In genomic region chr6:144338951-144339681, GRCh38 we compare ENCODE assay signal across 21 cellular contexts. TPM values are rescaled to one million over a fixed set of nuclear protein-coding genes. Genes with fewer than 3 reads are reported as not detected.
DNase-seq lines count a peak whose midpoint lies in the region; ATAC-seq and TF ChIP-seq lines count a peak whose summit lies in the region.
"Had no signal": no experiment of that assay in that cellular context is flagged by ENCODE, and none has a peak within 500 bp of the region (broad histone marks: within the 10 kb centered on the region; RNA-seq: fewer than 3 reads in every experiment).

No MANE protein-coding gene starts in this region.

- H3K4me3 Mint-ChIP-seq in naive B cell = peak overlapping the region; percentile 23 to 71 (median 60)
- H3K4me3 Mint-ChIP-seq in type B pancreatic cell = no peak overlapping the region
- H3K4me3 Mint-ChIP-seq: activated CD8-positive, alpha-beta T cell treated with anti-CD3 and anti-CD28 coated beads, Interleukin-2, amount 10 ng/mL, durations not matched to agents 7 days and 5 days; activated T-helper 1 cell treated with anti-CD3 and anti-CD28 coated beads, Interleukin-12 subunit alpha, Interleukin-12 subunit beta, Interleukin-2, Interleukin-4 antibody, amounts not matched to agents 30 ng/mL and 10 ng/mL and 1 ng/mL, durations not matched to agents 14 hours and 24 hours and 36 hours; dendritic cell treated with granulocyte-macrophage colony-stimulating factor and Interleukin-4, amounts not matched to agents 40 ng/mL and 50 ng/mL, for 4 days; nephron; stimulated activated effector memory CD8-positive, alpha-beta T cell treated with anti-CD3 and anti-CD28 coated beads, Interleukin-12 subunit alpha, Interleukin-12 subunit beta, amount 100 ng/mL, for 72 hours had no signal

- intact Hi-C loops in Right ventricle myocardium superior (cut with DNase I) = no loop called here
- intact Hi-C loops in heart left ventricle (cut with DNase I) = no loop called here

- H3K4me1 Mint-ChIP-seq in naive B cell (peaks cover 70 to 98% (median 80%) of the 10 kb centered on the region in 3 donors), type B pancreatic cell (ENCODE audit: unreplicated experiment) (peaks cover 33% of the 10 kb centered on the region)

- no peaks in the 10 kb centered on the region for H3K36me3 Mint-ChIP-seq in naive B cell
- H3K36me3 Mint-ChIP-seq in type B pancreatic cell = no peaks in the 10 kb centered on the region
- H3K36me3 Mint-ChIP-seq in activated naive CD4-positive, alpha-beta T cell treated with anti-CD3 and anti-CD28 coated beads, Interleukin-2, amount 50 U/mL, for 72 hours = no peaks in the 10 kb centered on the region
- H3K36me3 Mint-ChIP-seq: stimulated activated effector memory CD8-positive, alpha-beta T cell treated with anti-CD3 and anti-CD28 coated beads, Interleukin-12 subunit alpha, Interleukin-12 subunit beta, amount 100 ng/mL, for 72 hours had no signal

- DNase-seq in Right ventricle myocardium superior (no peak), heart left ventricle (no peak), SIG-M5 treated with dmso at 0.1 percent for 504 hours (lab: John Stamatoyannopoulos, UW; ENCODE audit: unreplicated experiment) (peak; percentile 65), naive B cell (peak; percentile 50), type B pancreatic cell (ENCODE audit: extremely low spot score, unreplicated experiment) (no peak), NCI-H446 treated with DMSO at 0.1 percent for 48 hours (lab: John Stamatoyannopoulos, UW) (no peak)
- no peak for DNase-seq in activated naive CD4-positive, alpha-beta T cell treated with anti-CD3 and anti-CD28 coated beads, Interleukin-2, amount 50 U/mL, for 72 hours (ENCODE audit: low spot score in 2 of 2)
- DNase-seq: activated CD8-positive, alpha-beta T cell treated with anti-CD3 and anti-CD28 coated beads, Interleukin-2, amount 10 ng/mL, durations not matched to agents 7 days and 5 days; EL; NCI-H2029 treated with DMSO at 0.1 percent for 48 hours; NCI-H69; stimulated activated CD4-positive, alpha-beta T cell treated with anti-CD3 and anti-CD28 coated beads, Interleukin-12 subunit alpha, Interleukin-12 subunit beta, amount 100 ng/mL, for 4 hours; WERI-Rb-1 had no signal

- H3K4me3 ChIP-seq in heart left ventricle = no peak overlapping the region
- H3K4me3 ChIP-seq: lung had no signal

- H3K27me3 Mint-ChIP-seq in naive B cell = no peaks in the 10 kb centered on the region
- no peaks in the 10 kb centered on the region for H3K27me3 Mint-ChIP-seq in type B pancreatic cell
- H3K27me3 Mint-ChIP-seq: dendritic cell treated with granulocyte-macrophage colony-stimulating factor and Interleukin-4, amounts not matched to agents 40 ng/mL and 50 ng/mL, for 4 days; progenitor cell of endocrine pancreas had no signal

- no peaks in the 10 kb centered on the region for H3K9me3 ChIP-seq in heart left ventricle

- H3K27me3 ChIP-seq in heart left ventricle = no peaks in the 10 kb centered on the region

- H3K36me3 ChIP-seq in heart left ventricle = no peaks in the 10 kb centered on the region
- H3K36me3 ChIP-seq: WERI-Rb-1 had no signal

- H3K27ac ChIP-seq in heart left ventricle = peak overlapping the region in 2 of 12 donors; percentile 20 to 65
- H3K27ac ChIP-seq: WERI-Rb-1 had no signal

- peaks cover 3 to 94% (median 71%) of the 10 kb centered on the region in 12 donors for H3K4me1 ChIP-seq in heart left ventricle

- no peak for TF ChIP-seq POLR2A in heart left ventricle (IDR thresholded peaks at IDR 0.05)

- H3K9me3 Mint-ChIP-seq in naive B cell (peaks cover 0 to 1% (median 0%) of the 10 kb centered on the region in 7 donors), type B pancreatic cell (no peaks in the 10 kb centered on the region)
- H3K9me3 Mint-ChIP-seq in activated naive CD4-positive, alpha-beta T cell treated with anti-CD3 and anti-CD28 coated beads, Interleukin-2, amount 50 U/mL, for 72 hours = no peaks in the 10 kb centered on the region
- H3K9me3 Mint-ChIP-seq: activated T-helper 1 cell treated with anti-CD3 and anti-CD28 coated beads, Interleukin-12 subunit alpha, Interleukin-12 subunit beta, Interleukin-2, Interleukin-4 antibody, amounts not matched to agents 30 ng/mL and 10 ng/mL and 1 ng/mL, durations not matched to agents 14 hours and 24 hours and 36 hours; dendritic cell treated with granulocyte-macrophage colony-stimulating factor and Interleukin-4, amounts not matched to agents 40 ng/mL and 50 ng/mL, for 4 days; nephron; stimulated activated effector memory CD8-positive, alpha-beta T cell treated with anti-CD3 and anti-CD28 coated beads, Interleukin-12 subunit alpha, Interleukin-12 subunit beta, amount 100 ng/mL, for 72 hours had no signal

- no peak for TF ChIP-seq CTCF in heart left ventricle (IDR thresholded peaks at IDR 0.05)
- no peak for TF ChIP-seq CTCF in type B pancreatic cell (conservative IDR thresholded peaks at IDR 0.05)

- ATAC-seq in Right ventricle myocardium superior (ENCODE audit: poor library complexity) (peak; percentile 36), heart left ventricle (no peak), naive B cell (ENCODE audit: low read depth in 2 of 2) (no peak), GM18511 (IDR thresholded peaks at IDR 0.05; ENCODE audit: unreplicated experiment) (no peak)
- no peak for ATAC-seq in activated naive CD4-positive, alpha-beta T cell treated with anti-CD3 and anti-CD28 coated beads, Interleukin-2, amount 50 U/mL, for 72 hours
- ATAC-seq: activated CD8-positive, alpha-beta T cell treated with anti-CD3 and anti-CD28 coated beads, Interleukin-2, amount 10 ng/mL, durations not matched to agents 7 days and 5 days; Panc1; stimulated activated effector memory CD8-positive, alpha-beta T cell treated with anti-CD3 and anti-CD28 coated beads, Interleukin-12 subunit alpha, Interleukin-12 subunit beta, amount 100 ng/mL, for 72 hours had no signal

- H3K27ac Mint-ChIP-seq in naive B cell (peak overlapping the region; percentile 19 to 92 (median 85)), type B pancreatic cell (peak overlapping the region; percentile 8)
- no peak overlapping the region for H3K27ac Mint-ChIP-seq in activated naive CD4-positive, alpha-beta T cell treated with anti-CD3 and anti-CD28 coated beads, Interleukin-2, amount 50 U/mL, for 72 hours
- H3K27ac Mint-ChIP-seq: activated CD8-positive, alpha-beta T cell treated with anti-CD3 and anti-CD28 coated beads, Interleukin-2, amount 10 ng/mL, durations not matched to agents 7 days and 5 days; activated T-helper 1 cell treated with anti-CD3 and anti-CD28 coated beads, Interleukin-12 subunit alpha, Interleukin-12 subunit beta, Interleukin-2, Interleukin-4 antibody, amounts not matched to agents 30 ng/mL and 10 ng/mL and 1 ng/mL, durations not matched to agents 14 hours and 24 hours and 36 hours; progenitor cell of endocrine pancreas; stimulated activated effector memory CD8-positive, alpha-beta T cell treated with anti-CD3 and anti-CD28 coated beads, Interleukin-12 subunit alpha, Interleukin-12 subunit beta, amount 100 ng/mL, for 72 hours had no signal

RNA-seq across cellular contexts. Expression of gene UTRN, which starts 54.0 kb away (rescaled TPM):
- total RNA-seq in Right ventricle myocardium superior = 65.8 TPM
- 100 to 1,000 TPM in 3 of 9 donors, 10 to 100 TPM in 6; 69.3 to 129 (median 86.0) TPM for total RNA-seq in heart left ventricle
- polyA plus RNA-seq in heart left ventricle = 10 to 100 TPM; 13.9 to 28.8 TPM
- polyA plus RNA-seq in naive B cell (ENCODE audit: low read depth in 6 of 6) = 100 to 1,000 TPM in 1 of 6 donors, 10 to 100 TPM in 5; 27.7 to 160 (median 73.1) TPM
- total RNA-seq in type B pancreatic cell (ENCODE audit: low replicate concordance) = 75.1 and 77.7 TPM in 2 replicates
- total RNA-seq in activated naive CD4-positive, alpha-beta T cell treated with anti-CD3 and anti-CD28 coated beads, Interleukin-2, amount 50 U/mL, for 72 hours = 10 to 100 TPM; 56.9 to 63.4 TPM

Comparison
In these comparisons a context has a peak if more than half of its experiments do, and no peak if none do; other contexts are left out.
1. DNase-seq: peak in SIG-M5 treated with dmso at 0.1 percent for 504 hours (single experiment) and naive B cell (single experiment); none in Right ventricle myocardium superior (single experiment), heart left ventricle (0 of 5), type B pancreatic cell (single experiment), activated naive CD4-positive, alpha-beta T cell treated with anti-CD3 and anti-CD28 coated beads, Interleukin-2, amount 50 U/mL, for 72 hours (0 of 2) and NCI-H446 treated with DMSO at 0.1 percent for 48 hours (single experiment).
2. H3K27ac Mint-ChIP-seq: peak in naive B cell (6 of 6) and type B pancreatic cell (single experiment); none in activated naive CD4-positive, alpha-beta T cell treated with anti-CD3 and anti-CD28 coated beads, Interleukin-2, amount 50 U/mL, for 72 hours (0 of 2).